ENCODE assay signal across 11 cellular contexts in genomic region chr12:26226119-26226518, GRCh38. TPM values are rescaled to one million over a fixed set of nuclear protein-coding genes. Genes with fewer than 3 reads are reported as not detected.
DNase-seq lines count a peak whose midpoint lies in the region; TF ChIP-seq lines count a peak whose summit lies in the region.
"Had no signal": no experiment of that assay in that cellular context is flagged by ENCODE, and none has a peak within 500 bp of the region (broad histone marks: within the 10 kb centered on the region; RNA-seq: fewer than 3 reads in every experiment).

No MANE protein-coding gene starts in this region.

- TF ChIP-seq EP300 in esophagus muscularis mucosa (IDR thresholded peaks at IDR 0.05) (no peak), neural cell (conservative IDR thresholded peaks at IDR 0.05; ENCODE audit: poor library complexity, severe bottlenecking) (no peak)

- no peaks in the 10 kb centered on the region for H3F3A ChIP-seq in neural cell (ENCODE audit: insufficient read depth, low read length, poor library complexity, severe bottlenecking)

- TF ChIP-seq RAD21 in neural cell (conservative IDR thresholded peaks at IDR 0.05): no peak

- H3K27ac ChIP-seq in SK-N-MC: no peak overlapping the region
- peak overlapping the region; percentile 74 to 85 (median 84) for H3K27ac ChIP-seq in esophagus muscularis mucosa (replicated peaks in 1 of 4)
- H3K27ac ChIP-seq in neural cell (ENCODE audit: low read length): no peak overlapping the region
- no peak overlapping the region for H3K27ac ChIP-seq in thymus (ENCODE audit: low read depth)
- H3K27ac ChIP-seq: KMS-11 had no signal

- intact Hi-C loops in esophagus muscularis mucosa (cut with DNase I): loop anchor here (10.0 kb wide), 1 partner anchor 101 kb away; the partner anchor contains the start of gene BHLHE41

- H3K4me2 ChIP-seq in neural cell (ENCODE audit: low read length): peak overlapping the region; percentile 21
- H3K4me2 ChIP-seq: KMS-11 had no signal

- no peaks in the 10 kb centered on the region for H3K9me3 ChIP-seq in SK-N-MC (ENCODE audit: low read depth, low read length)
- no peaks in the 10 kb centered on the region for H3K9me3 ChIP-seq in esophagus muscularis mucosa
- H3K9me3 ChIP-seq in neural cell (ENCODE audit: low read length): no peaks in the 10 kb centered on the region
- H3K9me3 ChIP-seq in thymus (ENCODE audit: control insufficient read depth): no peaks in the 10 kb centered on the region

- H3K4me3 ChIP-seq in SK-N-MC: peak overlapping the region; percentile 77
- peak overlapping the region; percentile 49 to 64 (median 56) for H3K4me3 ChIP-seq in esophagus muscularis mucosa
- peak overlapping the region; percentile 70 for H3K4me3 ChIP-seq in neural cell (ENCODE audit: low read length)
- peak overlapping the region; percentile 32 for H3K4me3 ChIP-seq in thymus (ENCODE audit: low read length)

- H3K4me1 ChIP-seq in esophagus muscularis mucosa (peaks cover 7 to 20% (median 18%) of the 10 kb centered on the region in 4 donors), thymus (ENCODE audit: control insufficient read depth, insufficient read depth, low read length) (no peaks in the 10 kb centered on the region)

- 54% methylated on average over 10 of the region's 10 CpGs for WGBS in esophagus muscularis mucosa
- 88% methylated on average over 10 of the region's 10 CpGs for WGBS in thymus

- H3K9me2 ChIP-seq in neural cell (ENCODE audit: insufficient read depth, low read length): no peaks in the 10 kb centered on the region

- H2AFZ ChIP-seq in neural cell (ENCODE audit: low read depth, low read length): no peak overlapping the region

- no peaks in the 10 kb centered on the region for H4K20me1 ChIP-seq in neural cell (ENCODE audit: insufficient read depth)

- H3K9ac ChIP-seq in SK-N-MC (ENCODE audit: insufficient read length): no peak overlapping the region
- H3K9ac ChIP-seq in neural cell (ENCODE audit: low read length): no peak overlapping the region
- H3K9ac ChIP-seq: KMS-11 had no signal

- no peaks in the 10 kb centered on the region for H3K79me2 ChIP-seq in neural cell (replicated peaks; ENCODE audit: insufficient read depth, low read length)

- no peak for TF ChIP-seq POLR2A in esophagus muscularis mucosa (IDR thresholded peaks at IDR 0.05; ENCODE audit: low read depth)

- no peak for DNase-seq in SK-N-MC (ENCODE audit: low read depth, low spot score)
- DNase-seq in esophagus muscularis mucosa (ENCODE audit: extremely low spot score): no peak
- DNase-seq in NCI-H2029 treated with DMSO at 0.1 percent for 48 hours (lab: John Stamatoyannopoulos, UW): no peak
- no peak for DNase-seq in activated naive CD4-positive, alpha-beta T cell (lab: John Stamatoyannopoulos, UW)
- no peak for DNase-seq in NCI-H2227 (lab: John Stamatoyannopoulos, UW; ENCODE audit: unreplicated experiment)
- no peak for DNase-seq in NCI-H2171 (lab: John Stamatoyannopoulos, UW)
- DNase-seq: amniotic stem cell had no signal

- H3K27me3 ChIP-seq in esophagus muscularis mucosa: no peaks in the 10 kb centered on the region
- H3K27me3 ChIP-seq in neural cell (ENCODE audit: insufficient read depth, low read depth, low read length): peaks cover 35% of the 10 kb centered on the region
- H3K27me3 ChIP-seq in thymus (ENCODE audit: control insufficient read depth, insufficient read depth): peaks cover 14% of the 10 kb centered on the region

- H3K36me3 ChIP-seq in SK-N-MC (ENCODE audit: insufficient read depth, low read length) (no peaks in the 10 kb centered on the region), esophagus muscularis mucosa (no peaks in the 10 kb centered on the region), neural cell (ENCODE audit: insufficient read depth, low read length) (no peaks in the 10 kb centered on the region), thymus (ENCODE audit: control insufficient read depth, insufficient read depth) (no peaks in the 10 kb centered on the region)

- TF ChIP-seq CTCF in esophagus muscularis mucosa (IDR thresholded peaks at IDR 0.05) (no peak), neural cell (IDR thresholded peaks at IDR 0.05; ENCODE audit: poor library complexity, severe bottlenecking) (no peak)

TF ChIP-seq in neural cell, 6 proteins besides CTCF, POLR2A, EP300 and RAD21:
- TF ChIP-seq POLR2AphosphoS5 (IDR thresholded peaks at IDR 0.05) (no peak), MXI1 (conservative IDR thresholded peaks at IDR 0.05; ENCODE audit: poor library complexity, severe bottlenecking) (no peak), REST (IDR thresholded peaks at IDR 0.05; ENCODE audit: borderline replicate concordance) (no peak), EZH2 (IDR thresholded peaks at IDR 0.05; ENCODE audit: borderline replicate concordance, insufficient read depth, low read length, poor library complexity, severe bottlenecking) (no peak), TAF1 (IDR thresholded peaks at IDR 0.05; ENCODE audit: low read depth) (no peak), SMC3 (conservative IDR thresholded peaks at IDR 0.05; ENCODE audit: poor library complexity) (no peak)

RNA-seq across cellular contexts. Expression of gene SSPN, which starts 30.7 kb away (rescaled TPM):
- 10 to 100 TPM; 36.4 to 81.8 (median 64.9) TPM for total RNA-seq in esophagus muscularis mucosa
- polyA plus RNA-seq in neural cell (0.26 TPM in 1 of 2 replicates, not detected in the other), thymus (6.0 TPM)
- 0.46 TPM in 1 of 2 replicates, not detected in the other for polyA minus RNA-seq in neural cell
- total RNA-seq: activated CD8-positive, alpha-beta memory T cell treated with anti-CD3 and anti-CD28 coated beads for 36 hours had no signal

Comparison
In these comparisons a context has a peak if more than half of its experiments do, and no peak if none do; other contexts are left out.
1. H3K27ac ChIP-seq: peak in esophagus muscularis mucosa (4 of 4); none in SK-N-MC (single experiment), neural cell (single experiment) and thymus (single experiment).
2. Peak in every context shown above with its lines, with median percentiles within 50 percentile points of each other: H3K4me3 ChIP-seq.